In the genomic region with DNA sequence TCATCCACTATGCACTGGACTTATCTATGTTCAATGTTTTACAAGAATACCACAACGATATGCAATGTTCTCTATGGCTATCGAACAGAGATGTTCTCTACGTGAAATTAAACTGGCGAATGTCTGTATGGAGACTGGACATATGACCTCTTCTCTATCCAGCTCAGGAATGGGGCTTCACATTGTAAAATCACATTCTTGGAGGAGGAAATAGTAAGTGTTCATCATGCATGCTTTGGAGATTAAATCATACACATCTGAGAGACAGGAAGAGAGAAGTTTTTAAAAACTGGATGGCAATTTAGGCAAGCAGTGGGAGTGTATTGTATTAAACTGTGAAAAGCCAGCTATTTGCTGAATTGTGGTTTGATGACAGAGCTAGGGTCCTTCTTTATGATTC, we compare ENCODE assay signal across 1 cellular context.
TF ChIP-seq lines count a peak whose summit lies in the region.

No MANE protein-coding gene starts in this region.

TF ChIP-seq in SK-N-SH, 30 proteins besides CTCF, POLR2A, EP300 and RAD21 (continued from another document):
- TF ChIP-seq, protein P1, sequence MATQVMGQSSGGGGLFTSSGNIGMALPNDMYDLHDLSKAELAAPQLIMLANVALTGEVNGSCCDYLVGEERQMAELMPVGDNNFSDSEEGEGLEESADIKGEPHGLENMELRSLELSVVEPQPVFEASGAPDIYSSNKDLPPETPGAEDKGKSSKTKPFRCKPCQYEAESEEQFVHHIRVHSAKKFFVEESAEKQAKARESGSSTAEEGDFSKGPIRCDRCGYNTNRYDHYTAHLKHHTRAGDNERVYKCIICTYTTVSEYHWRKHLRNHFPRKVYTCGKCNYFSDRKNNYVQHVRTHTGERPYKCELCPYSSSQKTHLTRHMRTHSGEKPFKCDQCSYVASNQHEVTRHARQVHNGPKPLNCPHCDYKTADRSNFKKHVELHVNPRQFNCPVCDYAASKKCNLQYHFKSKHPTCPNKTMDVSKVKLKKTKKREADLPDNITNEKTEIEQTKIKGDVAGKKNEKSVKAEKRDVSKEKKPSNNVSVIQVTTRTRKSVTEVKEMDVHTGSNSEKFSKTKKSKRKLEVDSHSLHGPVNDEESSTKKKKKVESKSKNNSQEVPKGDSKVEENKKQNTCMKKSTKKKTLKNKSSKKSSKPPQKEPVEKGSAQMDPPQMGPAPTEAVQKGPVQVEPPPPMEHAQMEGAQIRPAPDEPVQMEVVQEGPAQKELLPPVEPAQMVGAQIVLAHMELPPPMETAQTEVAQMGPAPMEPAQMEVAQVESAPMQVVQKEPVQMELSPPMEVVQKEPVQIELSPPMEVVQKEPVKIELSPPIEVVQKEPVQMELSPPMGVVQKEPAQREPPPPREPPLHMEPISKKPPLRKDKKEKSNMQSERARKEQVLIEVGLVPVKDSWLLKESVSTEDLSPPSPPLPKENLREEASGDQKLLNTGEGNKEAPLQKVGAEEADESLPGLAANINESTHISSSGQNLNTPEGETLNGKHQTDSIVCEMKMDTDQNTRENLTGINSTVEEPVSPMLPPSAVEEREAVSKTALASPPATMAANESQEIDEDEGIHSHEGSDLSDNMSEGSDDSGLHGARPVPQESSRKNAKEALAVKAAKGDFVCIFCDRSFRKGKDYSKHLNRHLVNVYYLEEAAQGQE (IDR thresholded peaks at IDR 0.05; ENCODE audit: low read depth, low read length), result no peak
- TF ChIP-seq YY1 (IDR thresholded peaks at IDR 0.05; ENCODE audit: low read depth) (no peak), SMC3 (IDR thresholded peaks at IDR 0.05; ENCODE audit: low read depth, low read length) (no peak), NRF1 (IDR thresholded peaks at IDR 0.05; ENCODE audit: low read depth, low read length) (no peak), CHD2 (IDR thresholded peaks at IDR 0.05; ENCODE audit: low read length, partially characterized antibody) (no peak), FOXM1 (IDR thresholded peaks at IDR 0.05; ENCODE audit: low read depth) (no peak), ELF1 (IDR thresholded peaks at IDR 0.05) (no peak)
- TF ChIP-seq, protein P2, sequence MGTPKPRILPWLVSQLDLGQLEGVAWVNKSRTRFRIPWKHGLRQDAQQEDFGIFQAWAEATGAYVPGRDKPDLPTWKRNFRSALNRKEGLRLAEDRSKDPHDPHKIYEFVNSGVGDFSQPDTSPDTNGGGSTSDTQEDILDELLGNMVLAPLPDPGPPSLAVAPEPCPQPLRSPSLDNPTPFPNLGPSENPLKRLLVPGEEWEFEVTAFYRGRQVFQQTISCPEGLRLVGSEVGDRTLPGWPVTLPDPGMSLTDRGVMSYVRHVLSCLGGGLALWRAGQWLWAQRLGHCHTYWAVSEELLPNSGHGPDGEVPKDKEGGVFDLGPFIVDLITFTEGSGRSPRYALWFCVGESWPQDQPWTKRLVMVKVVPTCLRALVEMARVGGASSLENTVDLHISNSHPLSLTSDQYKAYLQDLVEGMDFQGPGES (IDR thresholded peaks at IDR 0.05; ENCODE audit: low read depth, low read length), result no peak
TF ChIP-seq in SK-N-SH: peak in this region for 6.
